26 cellular contexts compared by ENCODE assay signal in genomic region chr16:22255335-22255734, GRCh38.
"Had no signal": no experiment of that assay in that cellular context is flagged by ENCODE, and none has a peak within 500 bp of the region (broad histone marks: within the 10 kb centered on the region; RNA-seq: fewer than 3 reads in every experiment).

No MANE protein-coding gene starts in this region.

- H3K4me3 Mint-ChIP-seq: activated B cell treated with CpG ODN at 0.5 μM for 24 hours; activated CD4-positive, alpha-beta memory T cell treated with anti-CD3 and anti-CD28 coated beads for 36 hours; activated CD4-positive, alpha-beta T cell treated with anti-CD3 and anti-CD28 coated beads for 36 hours; activated CD8-positive, alpha-beta memory T cell treated with anti-CD3 and anti-CD28 coated beads, Interleukin-2, amount 10 ng/mL, durations not matched to agents 7 days and 5 days; activated naive CD4-positive, alpha-beta T cell treated with anti-CD3 and anti-CD28 coated beads, Interleukin-2, amount 50 U/mL, for 24 hours; brain; immature natural killer cell; naive B cell; stimulated activated effector memory CD8-positive, alpha-beta T cell treated with anti-CD3 and anti-CD28 coated beads, Interleukin-12 subunit alpha, Interleukin-12 subunit beta, amount 100 ng/mL, for 72 hours; stimulated activated naive CD8-positive, alpha-beta T cell treated with anti-CD3 and anti-CD28 coated beads, Interleukin-15, amount 100 ng/mL, for 72 hours had no signal

- H3K27me3 ChIP-seq: foreskin keratinocyte, left lung, tibial artery had no signal

- H3K27ac Mint-ChIP-seq: activated B cell treated with CpG ODN at 0.5 μM for 24 hours; activated CD4-positive, alpha-beta memory T cell treated with anti-CD3 and anti-CD28 coated beads for 36 hours; activated CD4-positive, alpha-beta T cell treated with anti-CD3 and anti-CD28 coated beads for 36 hours; activated CD8-positive, alpha-beta memory T cell treated with anti-CD3 and anti-CD28 coated beads, Interleukin-2, amount 10 ng/mL, durations not matched to agents 7 days and 5 days; activated naive CD4-positive, alpha-beta T cell treated with anti-CD3 and anti-CD28 coated beads, Interleukin-2, amount 50 U/mL, for 24 hours; brain; stimulated activated effector memory CD8-positive, alpha-beta T cell treated with anti-CD3 and anti-CD28 coated beads, Interleukin-12 subunit alpha, Interleukin-12 subunit beta, amount 100 ng/mL, for 72 hours had no signal

- FAIRE-seq: small intestine had no signal

- H3K27me3 Mint-ChIP-seq: activated B cell treated with CpG ODN at 0.5 μM for 24 hours; activated CD4-positive, alpha-beta memory T cell treated with anti-CD3 and anti-CD28 coated beads for 36 hours; activated CD4-positive, alpha-beta T cell treated with anti-CD3 and anti-CD28 coated beads for 36 hours; activated CD8-positive, alpha-beta memory T cell treated with anti-CD3 and anti-CD28 coated beads, Interleukin-2, amount 10 ng/mL, durations not matched to agents 7 days and 5 days; activated naive CD4-positive, alpha-beta T cell treated with anti-CD3 and anti-CD28 coated beads, Interleukin-2, amount 50 U/mL, for 24 hours; brain; naive B cell; stimulated activated naive CD8-positive, alpha-beta T cell treated with anti-CD3 and anti-CD28 coated beads, Interleukin-15, amount 100 ng/mL, for 72 hours had no signal

- H3K9me3 Mint-ChIP-seq: activated naive CD4-positive, alpha-beta T cell treated with anti-CD3 and anti-CD28 coated beads, Interleukin-2, amount 50 U/mL, for 24 hours; immature natural killer cell had no signal

- H3K4me3 ChIP-seq: left lung, lung, tibial artery had no signal

- ATAC-seq: activated CD4-positive, alpha-beta T cell treated with anti-CD3 and anti-CD28 coated beads for 36 hours; activated CD8-positive, alpha-beta memory T cell treated with anti-CD3 and anti-CD28 coated beads, Interleukin-2, amount 10 ng/mL, durations not matched to agents 7 days and 5 days; foreskin keratinocyte; left lung; sciatic nerve; stimulated activated effector memory CD8-positive, alpha-beta T cell treated with anti-CD3 and anti-CD28 coated beads, Interleukin-12 subunit alpha, Interleukin-12 subunit beta, amount 100 ng/mL, for 72 hours; stimulated activated naive CD8-positive, alpha-beta T cell treated with anti-CD3 and anti-CD28 coated beads, Interleukin-15, amount 100 ng/mL, for 72 hours had no signal

- DNase-seq: activated B cell treated with CpG ODN at 0.5 μM for 24 hours; activated CD4-positive, alpha-beta memory T cell treated with anti-CD3 and anti-CD28 coated beads for 36 hours; activated CD4-positive, alpha-beta T cell treated with anti-CD3 and anti-CD28 coated beads for 36 hours; activated CD8-positive, alpha-beta memory T cell treated with anti-CD3 and anti-CD28 coated beads, Interleukin-2, amount 10 ng/mL, durations not matched to agents 7 days and 5 days; activated effector memory CD4-positive, alpha-beta T cell treated with anti-CD3 and anti-CD28 coated beads, Interleukin-2, amount 50 U/mL, for 16 hours; activated T-cell treated with anti-CD3 and anti-CD28 coated beads for 4 hours; aorta; caudate nucleus; dermis blood vessel endothelial cell; effector CD8-positive, alpha-beta T cell; foreskin keratinocyte; immature natural killer cell; kidney glomerular epithelial cell; left lung; naive B cell; nucleus accumbens; small intestine; stimulated activated CD4-positive, alpha-beta T cell treated with anti-CD3 and anti-CD28 coated beads, Interleukin-2, amount 100 ng/mL, for 24 hours; stimulated activated naive CD8-positive, alpha-beta T cell treated with anti-CD3 and anti-CD28 coated beads, Interleukin-15, amount 100 ng/mL, for 72 hours; T-helper 9 cell; tibial artery had no signal

- H3K27ac ChIP-seq: foreskin keratinocyte, left lung, tibial artery had no signal

- H3K4me1 ChIP-seq: foreskin keratinocyte, left lung, tibial artery had no signal

- H3K4me1 Mint-ChIP-seq: activated CD4-positive, alpha-beta T cell treated with anti-CD3 and anti-CD28 coated beads for 36 hours; activated naive CD4-positive, alpha-beta T cell treated with anti-CD3 and anti-CD28 coated beads, Interleukin-2, amount 50 U/mL, for 24 hours; brain had no signal
